In genomic region chr6:65531545-65531944, GRCh38 we compare ENCODE assay signal across 18 cellular contexts.
"Had no signal": no experiment of that assay in that cellular context is flagged by ENCODE, and none has a peak within 500 bp of the region (broad histone marks: within the 10 kb centered on the region; RNA-seq: fewer than 3 reads in every experiment).

No MANE protein-coding gene starts in this region.

- H3K27me3 Mint-ChIP-seq: naive B cell; stimulated activated memory B cell treated with anti-CD40 and anti-IgM and Interleukin-4, amounts not matched to agents 10 μg/mL and 1 μg/mL and 100 μg/mL, for 72 hours; stimulated activated naive CD8-positive, alpha-beta T cell treated with anti-CD3 and anti-CD28 coated beads, Interleukin-15, Interleukin-2, amounts not matched to agents 100 ng/mL and 50 ng/mL, for 24 hours had no signal

- ATAC-seq: heart left ventricle; left colon; left ventricle myocardium superior; sciatic nerve; stimulated activated memory B cell treated with anti-CD40 and anti-IgM and Interleukin-4, amounts not matched to agents 10 μg/mL and 1 μg/mL and 100 μg/mL, for 72 hours; upper lobe of right lung had no signal

- H3K4me3 Mint-ChIP-seq: naive B cell; nephron progenitor cell; stimulated activated memory B cell treated with anti-CD40 and anti-IgM and Interleukin-4, amounts not matched to agents 10 μg/mL and 1 μg/mL and 100 μg/mL, for 72 hours; stimulated activated naive CD8-positive, alpha-beta T cell treated with anti-CD3 and anti-CD28 coated beads, Interleukin-15, Interleukin-2, amounts not matched to agents 100 ng/mL and 50 ng/mL, for 24 hours had no signal

- H3K36me3 Mint-ChIP-seq: naive B cell; stimulated activated memory B cell treated with anti-CD40 and anti-IgM and Interleukin-4, amounts not matched to agents 10 μg/mL and 1 μg/mL and 100 μg/mL, for 72 hours had no signal

- H3K27ac Mint-ChIP-seq: naive B cell; nephron progenitor cell; stimulated activated memory B cell treated with anti-CD40 and anti-IgM and Interleukin-4, amounts not matched to agents 10 μg/mL and 1 μg/mL and 100 μg/mL, for 72 hours; stimulated activated naive CD8-positive, alpha-beta T cell treated with anti-CD3 and anti-CD28 coated beads, Interleukin-15, Interleukin-2, amounts not matched to agents 100 ng/mL and 50 ng/mL, for 24 hours had no signal

- H3K9me3 Mint-ChIP-seq: nephron progenitor cell had no signal

- DNase-seq: dorsolateral prefrontal cortex; effector CD8-positive, alpha-beta T cell; heart left ventricle; hippocampal formation; left colon; left ventricle myocardium superior; mesendoderm; naive B cell; nephron progenitor cell; spleen; stimulated activated CD4-positive, alpha-beta T cell treated with anti-CD3 and anti-CD28 coated beads, Interleukin-15, amount 100 ng/mL, for 24 hours; stimulated activated CD4-positive, alpha-beta T cell treated with anti-CD3 and anti-CD28 coated beads, Interleukin-1b, Interleukin-23, amount 100 ng/mL, for 48 hours; stimulated activated CD4-positive, alpha-beta T cell treated with anti-CD3 and anti-CD28 coated beads, Interleukin-4, amount 100 ng/mL, for 24 hours; tibial artery; upper lobe of right lung had no signal

- H3K4me1 Mint-ChIP-seq: naive B cell; nephron progenitor cell; stimulated activated memory B cell treated with anti-CD40 and anti-IgM and Interleukin-4, amounts not matched to agents 10 μg/mL and 1 μg/mL and 100 μg/mL, for 72 hours had no signal
